ENCODE assay signal across 17 cellular contexts in genomic region chr11:128835741-128836410, GRCh38. TPM values are rescaled to one million over a fixed set of nuclear protein-coding genes. Genes with fewer than 3 reads are reported as not detected.
DNase-seq lines count a peak whose midpoint lies in the region; ATAC-seq, FAIRE-seq and TF ChIP-seq lines count a peak whose summit lies in the region.
"Had no signal": no experiment of that assay in that cellular context is flagged by ENCODE, and none has a peak within 500 bp of the region (broad histone marks: within the 10 kb centered on the region; RNA-seq: fewer than 3 reads in every experiment).

No MANE protein-coding gene starts in this region.

- no peak overlapping the region for H3K27ac Mint-ChIP-seq in GM23338
- H3K27ac Mint-ChIP-seq in naive thymus-derived CD4-positive, alpha-beta T cell, result no peak overlapping the region

- H3K9me3 Mint-ChIP-seq in GM23338, result no peaks in the 10 kb centered on the region; the same call in 2 of the 3 replicates
- peaks cover 0 to 11% (median 0%) of the 10 kb centered on the region in 11 donors for H3K9me3 Mint-ChIP-seq in naive thymus-derived CD4-positive, alpha-beta T cell

- no peaks in the 10 kb centered on the region for H3F3A ChIP-seq in GM23338 (replicated peaks; ENCODE audit: low read depth)
- H3F3A ChIP-seq in GM23248 (ENCODE audit: insufficient read depth), result no peaks in the 10 kb centered on the region

- H4K20me1 ChIP-seq in GM23338 (replicated peaks; ENCODE audit: insufficient read depth) (no peaks in the 10 kb centered on the region), GM23248 (ENCODE audit: insufficient read depth) (no peaks in the 10 kb centered on the region)

- H3K4me1 Mint-ChIP-seq in GM23338, result peaks cover 50% of the 10 kb centered on the region
- peaks cover 19 to 53% (median 49%) of the 10 kb centered on the region in 7 donors for H3K4me1 Mint-ChIP-seq in naive thymus-derived CD4-positive, alpha-beta T cell

- peaks cover 4% of the 10 kb centered on the region for H3K27me3 Mint-ChIP-seq in GM23338 (ENCODE audit: insufficient read depth, low read depth, poor library complexity)
- peaks cover 0 to 10% (median 0%) of the 10 kb centered on the region in 5 donors for H3K27me3 Mint-ChIP-seq in naive thymus-derived CD4-positive, alpha-beta T cell
- H3K27me3 Mint-ChIP-seq: CD4-positive, alpha-beta memory T cell had no signal

- in situ Hi-C loops in GM23248 (cut with MboI), result loop anchor here (10.0 kb wide), 3 partner anchors 561 to 801 kb away; no protein-coding TSS in a partner anchor

- CTCF ChIA-PET in naive thymus-derived CD4-positive, alpha-beta T cell (lab: Charles Lee), result interaction anchor here (0.6 to 2.0 kb wide), 2 partner anchors 664 to 702 kb away, joined by 3 to 4 read pairs; no protein-coding TSS in a partner anchor

- intact Hi-C loops in adrenal gland (cut with DNase I) (loop anchor here (10.0 kb wide), 2 partner anchors 661 to 801 kb away; no protein-coding TSS in a partner anchor), ovary (cut with DNase I) (loop anchor here in 3 of 4 donors (10.0 kb wide), 2 partner anchors 201 to 661 kb away; no protein-coding TSS in a partner anchor)
- intact Hi-C loops in naive thymus-derived CD4-positive, alpha-beta T cell (cut with micrococcal nuclease), result no loop called here

- TF ChIP-seq POLR2A in adrenal gland (IDR thresholded peaks at IDR 0.05) (no peak), ovary (IDR thresholded peaks at IDR 0.05) (no peak), H54 (IDR thresholded peaks at IDR 0.05; ENCODE audit: low read depth, low read length) (no peak)

- H3K4me3 Mint-ChIP-seq in GM23338, result no peak overlapping the region
- no peak overlapping the region for H3K4me3 Mint-ChIP-seq in naive thymus-derived CD4-positive, alpha-beta T cell

- H3K36me3 ChIP-seq in GM23338 (ENCODE audit: insufficient read depth), result no peaks in the 10 kb centered on the region
- H3K36me3 ChIP-seq in adrenal gland (replicated peaks in 1 of 2), result no peaks in the 10 kb centered on the region
- H3K36me3 ChIP-seq in ovary, result no peaks in the 10 kb centered on the region
- H3K36me3 ChIP-seq in GM23248 (ENCODE audit: low read depth), result no peaks in the 10 kb centered on the region
- no peaks in the 10 kb centered on the region for H3K36me3 ChIP-seq in naive thymus-derived CD4-positive, alpha-beta T cell (ENCODE audit: control insufficient read depth in 2 of 3, insufficient read depth in 3 of 3, low read length in 3 of 3)
- H3K36me3 ChIP-seq: MG63, Peyer's patch had no signal

- H3K4me2 ChIP-seq in GM23338 (no peak overlapping the region; the same call in 1 of the 2 replicates), GM23248 (ENCODE audit: unreplicated experiment) (no peak overlapping the region)

- H3K9me2 ChIP-seq in GM23338 (ENCODE audit: insufficient read depth), result peaks cover 24% of the 10 kb centered on the region; the same call in 1 of the 2 replicates
- H3K9me2 ChIP-seq in GM23248 (ENCODE audit: insufficient read depth), result no peaks in the 10 kb centered on the region

- TF ChIP-seq EP300 in ovary (IDR thresholded peaks at IDR 0.05), result no peak

- H3K4me1 ChIP-seq in GM23338 (ENCODE audit: insufficient read depth), result peaks cover 28% of the 10 kb centered on the region
- H3K4me1 ChIP-seq in adrenal gland (replicated peaks in 1 of 2), result peaks cover 3 to 13% of the 10 kb centered on the region in 2 donors
- H3K4me1 ChIP-seq in ovary (ENCODE audit: insufficient read depth), result peaks cover 3% of the 10 kb centered on the region
- no peaks in the 10 kb centered on the region for H3K4me1 ChIP-seq in GM23248 (ENCODE audit: insufficient read depth)
- H3K4me1 ChIP-seq in naive thymus-derived CD4-positive, alpha-beta T cell (ENCODE audit: control insufficient read depth in 2 of 2, insufficient read depth in 2 of 2, low read length in 2 of 2), result peaks cover 20 to 25% of the 10 kb centered on the region in 2 donors

- 27 to 40% (median 31%) methylated on average over 16 of the region's 16 CpGs for WGBS in adrenal gland, 4 donors
- 3 to 6% (median 4%) methylated on average over 16 of the region's 16 CpGs for WGBS in ovary, 3 donors
- 32 to 41% methylated on average over 14 to 16 of the region's 16 CpGs for WGBS in GM23248 (ENCODE audit: low coverage in 1 of 2, low lambda C conversion rate in 2 of 2, missing lambda C conversion rate in 2 of 2), 2 experiments

- peak; percentile 29 for DNase-seq in GM23338 (ENCODE audit: low spot score)
- DNase-seq in adrenal gland, result peak in 5 of 7 donors; percentile 13 to 81 (median 52)
- peak; percentile 10 for DNase-seq in hepatic stellate cell (ENCODE audit: low spot score)
- DNase-seq in ovary, result peak in 4 of 5 donors; percentile 30 to 75 (median 39)
- DNase-seq in LoVo (ENCODE audit: low spot score), result no peak
- DNase-seq in GM23248, result no peak
- no peak for DNase-seq in H54 (ENCODE audit: insufficient read length, low spot score)
- no peak for DNase-seq in naive thymus-derived CD4-positive, alpha-beta T cell
- DNase-seq: CD4-positive, alpha-beta memory T cell; effector CD4-positive, alpha-beta T cell; head of caudate nucleus; MG63; mucosa of descending colon; NCI-H2171 treated with DMSO at 0.1 percent for 48 hours; Peyer's patch had no signal

- H3K9me3 ChIP-seq in adrenal gland (replicated peaks in 1 of 3) (no peaks in the 10 kb centered on the region), ovary (no peaks in the 10 kb centered on the region), GM23248 (ENCODE audit: low read depth) (no peaks in the 10 kb centered on the region)
- H3K9me3 ChIP-seq in naive thymus-derived CD4-positive, alpha-beta T cell (ENCODE audit: control insufficient read depth in 2 of 3, low read length in 3 of 3), result no peaks in the 10 kb centered on the region
- H3K9me3 ChIP-seq: MG63, mucosa of descending colon, Peyer's patch had no signal

- no peak overlapping the region for H3K9ac ChIP-seq in GM23248

- POLR2A ChIA-PET in naive thymus-derived CD4-positive, alpha-beta T cell (lab: Charles Lee), result no interaction called here

- FAIRE-seq in H54 (lab: Jason Lieb, UNC), result no peak

- TF ChIP-seq CTCF in GM23338 (conservative IDR thresholded peaks at IDR 0.05; ENCODE audit: low read depth in 2 of 2) (no peak), adrenal gland (IDR thresholded peaks at IDR 0.05) (no peak), ovary (IDR thresholded peaks at IDR 0.05) (no peak)

- H3K4me3 ChIP-seq in GM23338, result no peak overlapping the region
- no peak overlapping the region for H3K4me3 ChIP-seq in adrenal gland
- no peak overlapping the region for H3K4me3 ChIP-seq in ovary
- no peak overlapping the region for H3K4me3 ChIP-seq in GM23248
- H3K4me3 ChIP-seq in naive thymus-derived CD4-positive, alpha-beta T cell (ENCODE audit: low read length), result no peak overlapping the region
- H3K4me3 ChIP-seq: MG63, mucosa of descending colon, Peyer's patch, skin epidermis had no signal

- no peak overlapping the region for H3K27ac ChIP-seq in GM23338 (ENCODE audit: low read depth)
- H3K27ac ChIP-seq in adrenal gland, result peak overlapping the region in 1 of 5 donors; percentile 67
- H3K27ac ChIP-seq in ovary, result no peak overlapping the region
- H3K27ac ChIP-seq in GM23248, result no peak overlapping the region
- no peak overlapping the region for H3K27ac ChIP-seq in naive thymus-derived CD4-positive, alpha-beta T cell (ENCODE audit: low read depth, low read length)
- H3K27ac ChIP-seq: Peyer's patch had no signal

- no peaks in the 10 kb centered on the region for H3K27me3 ChIP-seq in GM23338 (ENCODE audit: insufficient read depth)
- no peaks in the 10 kb centered on the region for H3K27me3 ChIP-seq in adrenal gland
- H3K27me3 ChIP-seq in ovary, result no peaks in the 10 kb centered on the region
- H3K27me3 ChIP-seq in GM23248 (replicated peaks; ENCODE audit: insufficient read depth), result peaks cover 8% of the 10 kb centered on the region; the same call in 1 of the 2 replicates
- no peaks in the 10 kb centered on the region for H3K27me3 ChIP-seq in naive thymus-derived CD4-positive, alpha-beta T cell (ENCODE audit: control insufficient read depth in 2 of 2, insufficient read depth in 2 of 2, low read length in 2 of 2)
- H3K27me3 ChIP-seq: MG63, Peyer's patch had no signal

- H2AFZ ChIP-seq in GM23338 (no peak overlapping the region), GM23248 (no peak overlapping the region)

- H3K79me2 ChIP-seq in GM23338 (replicated peaks; ENCODE audit: insufficient read depth) (no peaks in the 10 kb centered on the region), GM23248 (ENCODE audit: insufficient read depth) (no peaks in the 10 kb centered on the region)

- no peak for ATAC-seq in GM23338
- no peak for ATAC-seq in naive thymus-derived CD4-positive, alpha-beta T cell
- ATAC-seq: mucosa of descending colon had no signal

- no peaks in the 10 kb centered on the region for H3K36me3 Mint-ChIP-seq in GM23338 (ENCODE audit: low read depth)
- peaks cover 0 to 22% (median 0%) of the 10 kb centered on the region in 5 donors for H3K36me3 Mint-ChIP-seq in naive thymus-derived CD4-positive, alpha-beta T cell

TF ChIP-seq in GM23338, 12 proteins besides CTCF, POLR2A, EP300 and RAD21:
- no peak for TF ChIP-seq JUNB (IDR thresholded peaks at IDR 0.05; ENCODE audit: unreplicated experiment)
- no peak for TF ChIP-seq EZH2 (IDR thresholded peaks at IDR 0.05; ENCODE audit: low read depth, unreplicated experiment)

RNA-seq across cellular contexts. Expression of gene KCNJ1, which starts 31.2 kb away (rescaled TPM):
- total RNA-seq in GM23338 (2014; rRNA removed; shearing (Covaris generic)), result not detected in 2 replicates
- polyA plus RNA-seq in GM23338 (2016; fragmentation: Nextera tagmentation; extraction: Ambion mirVana), result 0.16 and 0.42 TPM in 2 replicates
- total RNA-seq in adrenal gland, result not detected
- polyA plus RNA-seq in adrenal gland, result under 1 TPM in 2 of 3 donors, not detected in 1; 0.16 to 0.17 TPM
- under 1 TPM in 1 of 7 donors, not detected in 6; 0.48 TPM for total RNA-seq in ovary
- not detected for polyA plus RNA-seq in ovary
- total RNA-seq in GM23248 (2014; rRNA removed; shearing (Covaris generic)), result not detected in 2 replicates
- not detected in 2 replicates for polyA plus RNA-seq in GM23248 (2016; fragmentation: Nextera tagmentation; extraction: Ambion mirVana)
- not detected for total RNA-seq in naive thymus-derived CD4-positive, alpha-beta T cell
- under 1 TPM; 0.12 to 0.22 TPM for polyA plus RNA-seq in naive thymus-derived CD4-positive, alpha-beta T cell
- total RNA-seq: mucosa of descending colon, Peyer's patch, temporal lobe had no signal

RNA-seq across cellular contexts. Expression of gene KCNJ5, which starts 55.3 kb away (rescaled TPM):
- total RNA-seq in GM23338 (2014; rRNA removed; shearing (Covaris generic)), result not detected in 2 replicates
- not detected in 2 replicates for polyA plus RNA-seq in GM23338 (2016; fragmentation: Nextera tagmentation; extraction: Ambion mirVana)
- total RNA-seq in adrenal gland, result 100 to 1,000 TPM in 5 of 8 donors, 10 to 100 TPM in 3; 57.7 to 299 (median 119) TPM
- 10 to 100 TPM; 37.1 to 53.8 (median 44.5) TPM for polyA plus RNA-seq in adrenal gland
- 1 to 10 TPM in 5 of 7 donors, under 1 TPM in 2; 0.72 to 2.8 (median 2.0) TPM for total RNA-seq in ovary
- 1 to 10 TPM in 1 of 2 donors, under 1 TPM in 1; 0.42 to 3.7 TPM for polyA plus RNA-seq in ovary
- under 0.01 TPM in 1 of 2 replicates, not detected in the other for total RNA-seq in GM23248 (2014; rRNA removed; shearing (Covaris generic))
- not detected in 2 replicates for polyA plus RNA-seq in GM23248 (2016; fragmentation: Nextera tagmentation; extraction: Ambion mirVana)
- under 1 TPM in 3 of 5 experiments, not detected in 2; 0.11 to 0.24 (median 0.17) TPM for total RNA-seq in naive thymus-derived CD4-positive, alpha-beta T cell
- polyA plus RNA-seq in naive thymus-derived CD4-positive, alpha-beta T cell, result not detected
- polyA plus RNA-seq: CD4-positive, alpha-beta memory T cell had no signal

Comparison
In these comparisons a context has a peak if more than half of its experiments do, and no peak if none do; other contexts are left out.
1. DNase-seq: peak in GM23338 (single experiment), adrenal gland (5 of 7), hepatic stellate cell (single experiment) and ovary (4 of 5); none in LoVo (single experiment), GM23248 (single experiment), H54 (single experiment) and naive thymus-derived CD4-positive, alpha-beta T cell (0 of 9).
2. RNA of gene KCNJ5, which starts 55.3 kb away (total RNA-seq): 57.7 to 299 TPM in adrenal gland; 0.72 to 2.8 TPM in ovary, 0.11 to 0.24 TPM in naive thymus-derived CD4-positive, alpha-beta T cell, not detected in GM23338 and under 0.01 TPM in GM23248; every median in the first group is over 10 times any median in the second.
3. intact Hi-C loops: an anchor here in adrenal gland (10.0 kb wide) and ovary (10.0 kb wide); none called in naive thymus-derived CD4-positive, alpha-beta T cell.